In genomic region chr11:79311461-79311860, GRCh38 we compare ENCODE assay signal across 24 cellular contexts.
A peak's percentile ranks its signal among the peaks of the same experiment; 100 is the strongest.
DNase-seq lines count a peak whose midpoint lies in the region; ATAC-seq and TF ChIP-seq lines count a peak whose summit lies in the region.
"Had no signal": no experiment of that assay in that cellular context is flagged by ENCODE, and none has a peak within 500 bp of the region (broad histone marks: within the 10 kb centered on the region; RNA-seq: fewer than 3 reads in every experiment).

No MANE protein-coding gene starts in this region.

- ATAC-seq in left colon (peak; percentile 70), mucosa of descending colon (peak; percentile 56)
- ATAC-seq: GM12878 had no signal

- no peak for TF ChIP-seq CTCF in mucosa of descending colon (IDR thresholded peaks at IDR 0.05)

- peaks cover 19 to 71% (median 56%) of the 10 kb centered on the region in 10 experiments for H3K4me1 ChIP-seq in BLaER1 treated with 17β-estradiol and CSF1 and Interleukin-3, amounts not matched to agents 10 nM and 100 nM
- no peaks in the 10 kb centered on the region for H3K4me1 ChIP-seq in mucosa of descending colon (ENCODE audit: low read depth)
- H3K4me1 ChIP-seq: BE2C had no signal

- no peak overlapping the region for H3K27ac ChIP-seq in BLaER1 treated with 17β-estradiol and CSF1 and Interleukin-3, amounts not matched to agents 10 nM and 100 nM

- H3K9me3 ChIP-seq in BLaER1 treated with 17β-estradiol and CSF1 and Interleukin-3, amounts not matched to agents 10 nM and 100 nM (replicated peaks in 1 of 11): peaks cover 0 to 12% (median 7%) of the 10 kb centered on the region in 11 experiments; a peak in 11 of 22 replicates
- no peaks in the 10 kb centered on the region for H3K9me3 ChIP-seq in mucosa of descending colon
- H3K9me3 ChIP-seq: BE2C had no signal

- H3K9ac ChIP-seq in BLaER1 treated with 17β-estradiol and CSF1 and Interleukin-3, amounts not matched to agents 10 nM and 100 nM: no peak overlapping the region

- H3K4me2 ChIP-seq in BLaER1 treated with 17β-estradiol and CSF1 and Interleukin-3, amounts not matched to agents 10 nM and 100 nM: peak overlapping the region in 9 of 11 experiments; percentile 25 to 64 (median 59); a peak in 11 of 22 replicates

- DNase-seq in LoVo (ENCODE audit: low spot score) (peak; percentile 1), left colon (no peak), mucosa of descending colon (peak in 1 of 3 donors; percentile 7), cortex of kidney (lab: John Stamatoyannopoulos, UW) (no peak), cerebellum (ENCODE audit: low spot score) (no peak)
- DNase-seq in activated CD4-positive, alpha-beta T cell treated with anti-CD3 and anti-CD28 coated beads for 48 hours: no peak
- no peak for DNase-seq in activated CD4-positive, CD25-positive, alpha-beta regulatory T cell (lab: John Stamatoyannopoulos, UW)
- DNase-seq: 8988T; ACHN; BE2C; C1 segment of cervical spinal cord; CD4-positive, alpha-beta memory T cell; CD4-positive, CD25-positive, alpha-beta regulatory T cell; CD8-positive, alpha-beta memory T cell; COR-L47; DMS 273 treated with DMSO at 0.1 percent for 48 hours; DMS153; DMS53; DMS79; DND-41; EL; GDM1 had no signal

- no peaks in the 10 kb centered on the region for H3K27me3 ChIP-seq in BLaER1 treated with 17β-estradiol and CSF1 and Interleukin-3, amounts not matched to agents 10 nM and 100 nM
- H3K27me3 ChIP-seq: BE2C had no signal

- H4K20me1 ChIP-seq in BLaER1 treated with 17β-estradiol and CSF1 and Interleukin-3, amounts not matched to agents 10 nM and 100 nM: peaks cover 0 to 6% (median 0%) of the 10 kb centered on the region in 11 experiments; a peak in 2 of 22 replicates

- H3K36me3 ChIP-seq in BLaER1 treated with 17β-estradiol and CSF1 and Interleukin-3, amounts not matched to agents 10 nM and 100 nM: no peaks in the 10 kb centered on the region
- H3K36me3 ChIP-seq in mucosa of descending colon (ENCODE audit: low read depth): no peaks in the 10 kb centered on the region
- H3K36me3 ChIP-seq: BE2C had no signal

- intact Hi-C loops in left colon (cut with DNase I, micrococcal nuclease) (no loop called here), mucosa of descending colon (cut with DNase I, micrococcal nuclease) (no loop called here)

- no peak overlapping the region for H3K4me3 ChIP-seq in BLaER1 treated with 17β-estradiol and CSF1 and Interleukin-3, amounts not matched to agents 10 nM and 100 nM
- no peak overlapping the region for H3K4me3 ChIP-seq in mucosa of descending colon
- H3K4me3 ChIP-seq: GM12878 had no signal
